In genomic region chr17:9150407-9151090, GRCh38 we compare ENCODE assay signal across 15 cellular contexts.
A peak's percentile ranks its signal among the peaks of the same experiment; 100 is the strongest.
DNase-seq lines count a peak whose midpoint lies in the region; ATAC-seq and TF ChIP-seq lines count a peak whose summit lies in the region.
"Had no signal": no experiment of that assay in that cellular context is flagged by ENCODE, and none has a peak within 500 bp of the region (broad histone marks: within the 10 kb centered on the region; RNA-seq: fewer than 3 reads in every experiment).

No MANE protein-coding gene starts in this region.

- dilution Hi-C loops in IMR-90 (cut with HindIII; ENCODE audit: low sequenced_read_pairs, unreplicated experiment) = no loop called here

- no peaks in the 10 kb centered on the region for H3K36me3 ChIP-seq in IMR-90 (ENCODE audit: control insufficient read depth, insufficient read depth, low read length)
- no peaks in the 10 kb centered on the region for H3K36me3 ChIP-seq in ectodermal cell (ENCODE audit: control insufficient read depth, insufficient read depth, low read length)
- H3K36me3 ChIP-seq in MM.1S (replicated peaks; ENCODE audit: insufficient read depth, low read length) = no peaks in the 10 kb centered on the region

- peaks cover 16% of the 10 kb centered on the region for H3K4me1 Mint-ChIP-seq in type B pancreatic cell (ENCODE audit: unreplicated experiment)
- H3K4me1 Mint-ChIP-seq: activated CD8-positive, alpha-beta memory T cell treated with anti-CD3 and anti-CD28 coated beads, Interleukin-2, amount 10 ng/mL, durations not matched to agents 7 days and 5 days; activated naive CD4-positive, alpha-beta T cell treated with anti-CD3 and anti-CD28 coated beads, Interleukin-2, amount 10 ng/mL, durations not matched to agents 7 days and 5 days; CD14-positive monocyte had no signal

- H3K9me3 ChIP-seq in IMR-90 (ENCODE audit: control insufficient read depth, insufficient read depth, low read length) = peaks cover 3% of the 10 kb centered on the region
- H3K9me3 ChIP-seq in ectodermal cell (ENCODE audit: control insufficient read depth, low read length) = no peaks in the 10 kb centered on the region
- H3K9me3 ChIP-seq in MM.1S (replicated peaks; ENCODE audit: insufficient read depth, low read length) = no peaks in the 10 kb centered on the region

- no peaks in the 10 kb centered on the region; the same call in 1 of the 2 replicates for H3K4me1 ChIP-seq in IMR-90 (ENCODE audit: control insufficient read depth, insufficient read depth, low read length)
- H3K4me1 ChIP-seq in ectodermal cell (ENCODE audit: control insufficient read depth, insufficient read depth, low read length) = peaks cover 12% of the 10 kb centered on the region
- no peaks in the 10 kb centered on the region for H3K4me1 ChIP-seq in MM.1S (ENCODE audit: low read length)

- H2BK20ac ChIP-seq in IMR-90 (ENCODE audit: low read depth, low read length) = no peak overlapping the region

- H4K8ac ChIP-seq in IMR-90 (ENCODE audit: low read depth in 2 of 2, low read length in 2 of 2) = no peak overlapping the region

- H3K4me3 Mint-ChIP-seq in type B pancreatic cell = peak overlapping the region; percentile 27
- H3K4me3 Mint-ChIP-seq: activated CD8-positive, alpha-beta memory T cell treated with anti-CD3 and anti-CD28 coated beads, Interleukin-2, amount 10 ng/mL, durations not matched to agents 7 days and 5 days; activated naive CD4-positive, alpha-beta T cell treated with anti-CD3 and anti-CD28 coated beads, Interleukin-2, amount 10 ng/mL, durations not matched to agents 7 days and 5 days; CD14-positive monocyte had no signal

- no peak overlapping the region; the same call in 1 of the 2 replicates for H3K18ac ChIP-seq in IMR-90 (ENCODE audit: low read depth, low read length)

- no peaks in the 10 kb centered on the region for H3K79me2 ChIP-seq in MM.1S (ENCODE audit: low read length)

- no peak overlapping the region; the same call in 1 of the 2 replicates for H3K4me2 ChIP-seq in IMR-90 (ENCODE audit: low read depth, low read length)
- H3K4me2 ChIP-seq in MM.1S (ENCODE audit: low read depth, low read length) = no peak overlapping the region

- H3K27ac Mint-ChIP-seq in type B pancreatic cell = peak overlapping the region; percentile 83
- H3K27ac Mint-ChIP-seq: activated CD8-positive, alpha-beta memory T cell treated with anti-CD3 and anti-CD28 coated beads, Interleukin-2, amount 10 ng/mL, durations not matched to agents 7 days and 5 days; activated naive CD4-positive, alpha-beta T cell treated with anti-CD3 and anti-CD28 coated beads, Interleukin-2, amount 10 ng/mL, durations not matched to agents 7 days and 5 days; CD14-positive monocyte had no signal

- no peak overlapping the region for H3K14ac ChIP-seq in IMR-90 (replicated peaks; ENCODE audit: low read depth, low read length)

- peaks cover 29% of the 10 kb centered on the region for H3K27me3 Mint-ChIP-seq in type B pancreatic cell

- H3K9me2 ChIP-seq in MM.1S (replicated peaks; ENCODE audit: insufficient read depth, low read length) = no peaks in the 10 kb centered on the region

- H2BK15ac ChIP-seq in IMR-90 (ENCODE audit: low read depth, low read length) = no peak overlapping the region

- WGBS in IMR-90 (ENCODE audit: extremely low coverage in 2 of 2, insufficient read length in 1 of 2), 2 experiments = 43% methylated on average over 9 of the region's 26 CpGs; no CpG with 5 or more reads in 1 of the 2 experiments
- 53 to 54% methylated on average over 26 of the region's 26 CpGs for WGBS in ectodermal cell, 2 experiments

- H3F3A ChIP-seq in MM.1S (ENCODE audit: insufficient read depth, low read length) = no peaks in the 10 kb centered on the region

- H3K23ac ChIP-seq in IMR-90 (ENCODE audit: low read depth, low read length) = no peak overlapping the region

- no peak overlapping the region for H3K9ac ChIP-seq in IMR-90 (ENCODE audit: low read depth, low read length)
- no peak overlapping the region for H3K9ac ChIP-seq in MM.1S (ENCODE audit: low read length)

- in situ Hi-C loops in IMR-90 (cut with MboI; ENCODE audit: low sequenced_read_pairs) = no loop called here

- POLR2A ChIA-PET in IMR-90 (lab: Charles Lee; ENCODE audit: unreplicated experiment) = no interaction called here

- TF ChIP-seq CTCF in IMR-90 (conservative IDR thresholded peaks at IDR 0.05; ENCODE audit: low read depth, low read length) = no peak
- TF ChIP-seq CTCF in type B pancreatic cell (conservative IDR thresholded peaks at IDR 0.05) = no peak
- TF ChIP-seq CTCF in MM.1S (IDR thresholded peaks at IDR 0.05; ENCODE audit: low read length) = no peak

- intact Hi-C loops in IMR-90 (cut with micrococcal nuclease) = no loop called here

- no peak overlapping the region for H3K56ac ChIP-seq in IMR-90 (ENCODE audit: extremely low read depth, insufficient read depth, low read length)

- H2BK5ac ChIP-seq in IMR-90 (ENCODE audit: low read depth, low read length, poor library complexity, severe bottlenecking) = no peak overlapping the region

- H3K4me3 ChIP-seq in IMR-90 (ENCODE audit: insufficient read depth, low read depth, low read length) (no peak overlapping the region), ectodermal cell (ENCODE audit: insufficient read depth, low read depth, low read length) (no peak overlapping the region), MM.1S (ENCODE audit: low read length) (no peak overlapping the region)

- H4K5ac ChIP-seq in IMR-90 (ENCODE audit: low read depth, low read length) = no peak overlapping the region; the same call in 1 of the 2 replicates

- H4K20me1 ChIP-seq in IMR-90 (ENCODE audit: insufficient read depth, low read length) (no peaks in the 10 kb centered on the region), MM.1S (ENCODE audit: insufficient read depth, low read length) (no peaks in the 10 kb centered on the region)

- no peaks in the 10 kb centered on the region for H3K36me3 Mint-ChIP-seq in type B pancreatic cell
- H3K36me3 Mint-ChIP-seq: activated CD8-positive, alpha-beta memory T cell treated with anti-CD3 and anti-CD28 coated beads, Interleukin-2, amount 10 ng/mL, durations not matched to agents 7 days and 5 days; activated naive CD4-positive, alpha-beta T cell treated with anti-CD3 and anti-CD28 coated beads, Interleukin-2, amount 10 ng/mL, durations not matched to agents 7 days and 5 days; CD14-positive monocyte had no signal

- ATAC-seq in IMR-90 (ENCODE audit: low read depth) = peak; percentile 68
- ATAC-seq in activated CD4-positive, CD25-positive, alpha-beta regulatory T cell treated with anti-CD3 and anti-CD28 coated beads, Interleukin-2, amount 50 U/mL, for 24 hours = no peak
- ATAC-seq: activated CD8-positive, alpha-beta memory T cell treated with anti-CD3 and anti-CD28 coated beads, Interleukin-2, amount 10 ng/mL, durations not matched to agents 7 days and 5 days had no signal

- no peak overlapping the region for H2BK120ac ChIP-seq in IMR-90 (ENCODE audit: low read depth, low read length)

- H2AK5ac ChIP-seq in IMR-90 (ENCODE audit: low read depth, low read length) = no peak overlapping the region

- TF ChIP-seq RAD21 in IMR-90 (IDR thresholded peaks at IDR 0.05; ENCODE audit: low read length) = no peak

- H4K91ac ChIP-seq in IMR-90 (ENCODE audit: insufficient read depth, low read depth, low read length) = no peak overlapping the region

- H3K9me3 Mint-ChIP-seq in type B pancreatic cell = no peaks in the 10 kb centered on the region
- H3K9me3 Mint-ChIP-seq: activated naive CD4-positive, alpha-beta T cell treated with anti-CD3 and anti-CD28 coated beads, Interleukin-2, amount 10 ng/mL, durations not matched to agents 7 days and 5 days had no signal

- H2AFZ ChIP-seq in IMR-90 (replicated peaks; ENCODE audit: low read length, poor library complexity) (no peak overlapping the region), MM.1S (ENCODE audit: low read length) (no peak overlapping the region)

- H3K4ac ChIP-seq in IMR-90 (ENCODE audit: low read depth, low read length) = no peak overlapping the region

- H3K79me1 ChIP-seq in IMR-90 (ENCODE audit: low read depth in 1 of 2, low read length in 2 of 2) = no peaks in the 10 kb centered on the region

- H3K27me3 ChIP-seq in IMR-90 (ENCODE audit: control insufficient read depth, insufficient read depth, low read length) (no peaks in the 10 kb centered on the region; the same call in 1 of the 2 replicates), ectodermal cell (ENCODE audit: control insufficient read depth, insufficient read depth, low read length, poor library complexity, severe bottlenecking) (no peaks in the 10 kb centered on the region), MM.1S (replicated peaks; ENCODE audit: insufficient read depth, low read length) (peaks cover 16% of the 10 kb centered on the region)

- no peak overlapping the region for H2AK9ac ChIP-seq in IMR-90 (replicated peaks; ENCODE audit: low read depth, low read length, poor library complexity)

- no peak overlapping the region for H3K27ac ChIP-seq in IMR-90 (ENCODE audit: insufficient read depth, low read length)
- H3K27ac ChIP-seq in ectodermal cell (ENCODE audit: insufficient read depth, low read depth, low read length, poor library complexity, severe bottlenecking) = peak overlapping the region; percentile 78
- no peak overlapping the region for H3K27ac ChIP-seq in MM.1S (ENCODE audit: low read length)
- H3K27ac ChIP-seq: VCaP had no signal

- no peaks in the 10 kb centered on the region for H3K9me1 ChIP-seq in IMR-90 (ENCODE audit: insufficient read depth, low read length)

- TF ChIP-seq POLR2A in IMR-90 (IDR thresholded peaks at IDR 0.05; ENCODE audit: low read depth, low read length) = no peak

- CTCF ChIA-PET in IMR-90 (lab: Yijun Ruan, JAX) = no interaction called here

- DNase-seq in IMR-90 (peak; percentile 1), mucosa of gallbladder (ENCODE audit: low spot score) (peak; percentile 30), type B pancreatic cell (ENCODE audit: extremely low spot score, unreplicated experiment) (no peak), MM.1S (no peak), NCI-H2081 (lab: John Stamatoyannopoulos, UW) (no peak)
- DNase-seq: activated CD8-positive, alpha-beta memory T cell treated with anti-CD3 and anti-CD28 coated beads, Interleukin-2, amount 10 ng/mL, durations not matched to agents 7 days and 5 days; activated naive CD4-positive, alpha-beta T cell treated with anti-CD3 and anti-CD28 coated beads, Interleukin-2, amount 10 ng/mL, durations not matched to agents 7 days and 5 days; cerebellar nuclear complex; KBM-7; NCI-H446 treated with DMSO at 0.1 percent for 48 hours; stimulated activated CD4-positive, alpha-beta T cell treated with anti-CD3 and anti-CD28 coated beads, Interleukin-1b, Interleukin-23, amount 100 ng/mL, for 48 hours had no signal

- BruUV-seq in IMR-90 (replicated peaks; lab: Mats Ljungman, UMichigan) = no TSS peak

TF ChIP-seq in IMR-90, 13 proteins besides CTCF, POLR2A, EP300 and RAD21 (continues in another document):
- TF ChIP-seq USF2 (IDR thresholded peaks at IDR 0.05; ENCODE audit: low read depth, low read length) (no peak), MXI1 (IDR thresholded peaks at IDR 0.05; ENCODE audit: borderline replicate concordance, low read depth, low read length) (no peak)

Comparison
In these comparisons a context has a peak if more than half of its experiments do, and no peak if none do; other contexts are left out.
1. DNase-seq: peak in IMR-90 (single experiment) and mucosa of gallbladder (single experiment); none in type B pancreatic cell (single experiment), MM.1S (single experiment) and NCI-H2081 (0 of 2).